In the genomic region with DNA sequence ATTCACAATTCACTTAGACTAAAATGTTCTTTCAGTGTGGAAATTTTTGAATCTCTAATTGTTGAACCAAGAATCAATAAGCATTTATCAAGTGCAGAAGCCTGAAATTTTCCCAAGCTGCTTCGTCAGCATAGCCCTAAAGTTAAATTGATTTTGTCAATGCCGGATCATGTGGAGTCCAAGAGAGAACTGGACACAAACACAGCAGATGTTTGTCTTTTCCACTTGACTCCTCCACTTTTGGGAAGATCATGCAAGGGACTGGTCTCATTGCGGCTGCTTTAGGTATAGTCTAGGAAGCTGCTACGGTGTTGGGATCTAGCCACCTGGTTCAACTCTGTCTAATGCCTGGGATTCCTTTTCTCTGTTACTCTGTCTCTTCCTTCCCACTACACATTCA, we compare ENCODE assay signal across 26 cellular contexts.
DNase-seq lines count a peak whose midpoint lies in the region; ATAC-seq, FAIRE-seq and TF ChIP-seq lines count a peak whose summit lies in the region.
"Had no signal": no experiment of that assay in that cellular context is flagged by ENCODE, and none has a peak within 500 bp of the region (broad histone marks: within the 10 kb centered on the region; RNA-seq: fewer than 3 reads in every experiment).

No MANE protein-coding gene starts in this region.

- no peak overlapping the region for H3K4me3 Mint-ChIP-seq in glutamatergic neuron (ENCODE audit: unreplicated experiment)
- H3K4me3 Mint-ChIP-seq: CD4-positive, alpha-beta memory T cell had no signal

- H2AFZ ChIP-seq in ACC112 (ENCODE audit: low read length, unreplicated experiment) (no peak overlapping the region), keratinocyte (ENCODE audit: control insufficient read depth, low read length) (no peak overlapping the region), osteoblast (ENCODE audit: low read length) (no peak overlapping the region)

- TF ChIP-seq CTCF in keratinocyte (optimal IDR thresholded peaks at IDR 0.05 in 1 of 3, IDR thresholded peaks at IDR 0.05 in 1 of 3, conservative IDR thresholded peaks at IDR 0.05 in 1 of 3; ENCODE audit: extremely low read depth in 1 of 3, insufficient read depth in 2 of 3, low read length in 3 of 3) (no peak), osteoblast (IDR thresholded peaks at IDR 0.05; ENCODE audit: extremely low read depth, low read depth, low read length) (no peak), glutamatergic neuron (IDR thresholded peaks at IDR 0.05; ENCODE audit: partially characterized antibody, unreplicated experiment) (no peak)

- FAIRE-seq in HTR-8/SVneo (lab: Jason Lieb, UNC): peak; percentile 60
- FAIRE-seq in keratinocyte (lab: Jason Lieb, UNC): peak; percentile 49
- FAIRE-seq: A204.1, GM12891, GM19239 had no signal

- no peaks in the 10 kb centered on the region for H3K36me3 Mint-ChIP-seq in glutamatergic neuron (ENCODE audit: unreplicated experiment)

- H3K9ac ChIP-seq in keratinocyte (ENCODE audit: control insufficient read depth, extremely low read depth, insufficient read depth, low read length): no peak overlapping the region
- H3K9ac ChIP-seq: BLaER1 treated with 17β-estradiol and CSF1 and Interleukin-3, amounts not matched to agents 10 nM and 100 nM had no signal

- no peak for ATAC-seq in HG02759 (IDR thresholded peaks at IDR 0.05; ENCODE audit: unreplicated experiment)
- ATAC-seq in GM18502 (IDR thresholded peaks at IDR 0.05; ENCODE audit: poor library complexity, unreplicated experiment): no peak
- ATAC-seq: PC-3 had no signal

- H3K4me1 Mint-ChIP-seq in glutamatergic neuron (ENCODE audit: low read depth, unreplicated experiment): peaks cover 5% of the 10 kb centered on the region

- peaks cover 3% of the 10 kb centered on the region for H3K27me3 Mint-ChIP-seq in glutamatergic neuron (ENCODE audit: unreplicated experiment)
- H3K27me3 Mint-ChIP-seq: CD4-positive, alpha-beta memory T cell had no signal

- H3K4me2 ChIP-seq in keratinocyte (ENCODE audit: control insufficient read depth, extremely low read depth, insufficient read depth, low read depth, low read length) (no peak overlapping the region), osteoblast (ENCODE audit: insufficient read depth, low read length) (no peak overlapping the region)
- H3K4me2 ChIP-seq: BLaER1 treated with 17β-estradiol and CSF1 and Interleukin-3, amounts not matched to agents 10 nM and 100 nM had no signal

- H3K79me2 ChIP-seq in ACC112 (ENCODE audit: control insufficient read depth, insufficient read depth, low read length, unreplicated experiment) (no peaks in the 10 kb centered on the region), keratinocyte (ENCODE audit: control insufficient read depth, insufficient read depth, low read length) (no peaks in the 10 kb centered on the region), osteoblast (ENCODE audit: insufficient read depth, low read length) (no peaks in the 10 kb centered on the region)

- peaks cover 35% of the 10 kb centered on the region for H3K36me3 ChIP-seq in ACC112 (ENCODE audit: insufficient read depth, low read length)
- peaks cover 4% of the 10 kb centered on the region in 2 experiments for H3K36me3 ChIP-seq in keratinocyte (ENCODE audit: control insufficient read depth in 2 of 2, extremely low read depth in 1 of 2, insufficient read depth in 2 of 2, low read length in 2 of 2)
- H3K36me3 ChIP-seq in osteoblast (ENCODE audit: insufficient read depth, low read length): peaks cover 4% of the 10 kb centered on the region

- H3K4me3 ChIP-seq in ACC112 (ENCODE audit: low read depth, low read length) (no peak overlapping the region), keratinocyte (ENCODE audit: control insufficient read depth in 2 of 3, extremely low read depth in 1 of 3, insufficient read depth in 2 of 3, low read depth in 1 of 3, low read length in 3 of 3) (no peak overlapping the region), osteoblast (ENCODE audit: insufficient read depth, low read length) (no peak overlapping the region)
- H3K4me3 ChIP-seq: BLaER1 treated with 17β-estradiol and CSF1 and Interleukin-3, amounts not matched to agents 10 nM and 100 nM had no signal

- DNase-seq in HTR-8/SVneo (ENCODE audit: insufficient read length, low spot score) (no peak), keratinocyte (ENCODE audit: low read depth, low spot score) (no peak), osteoblast (ENCODE audit: insufficient read length, low spot score, missing footprints) (no peak), glutamatergic neuron (no peak), ureter (ENCODE audit: low spot score) (no peak)
- DNase-seq: AML-193; CD4-positive, alpha-beta memory T cell; COR-L47; DMS79; GF-D8; KBM-7; MV-4-11; NCI-H1105; NCI-H1436 treated with DMSO at 0.1 percent for 48 hours; NCI-H1930; NCI-H446; NCI-H524 treated with DMSO at 0.1 percent for 48 hours; NCI-H774; PC-3 had no signal

- H3K27me3 ChIP-seq in ACC112 (ENCODE audit: insufficient read depth, low read length) (no peaks in the 10 kb centered on the region), keratinocyte (ENCODE audit: control insufficient read depth, extremely low read depth, insufficient read depth, low read length) (no peaks in the 10 kb centered on the region), osteoblast (ENCODE audit: insufficient read depth, low read length) (no peaks in the 10 kb centered on the region)
- H3K27me3 ChIP-seq: BLaER1 treated with 17β-estradiol and CSF1 and Interleukin-3, amounts not matched to agents 10 nM and 100 nM had no signal

- H4K20me1 ChIP-seq in keratinocyte (ENCODE audit: control insufficient read depth, extremely low read depth, insufficient read depth, low read length) (no peaks in the 10 kb centered on the region), osteoblast (ENCODE audit: insufficient read depth, low read length) (no peaks in the 10 kb centered on the region)
- H4K20me1 ChIP-seq: BLaER1 treated with 17β-estradiol and CSF1 and Interleukin-3, amounts not matched to agents 10 nM and 100 nM had no signal

- dilution Hi-C loops in keratinocyte (cut with MboI; ENCODE audit: extremely low pct_ligation_motif_present, low sequenced_read_pairs): no loop called here

- H3K27ac ChIP-seq in ACC112 (ENCODE audit: low read depth, low read length): peak overlapping the region; percentile 52
- no peak overlapping the region for H3K27ac ChIP-seq in keratinocyte (ENCODE audit: control insufficient read depth, insufficient read depth, low read length)
- peak overlapping the region; percentile 55 for H3K27ac ChIP-seq in osteoblast (ENCODE audit: low read depth, low read length)
- H3K27ac ChIP-seq: BLaER1 treated with 17β-estradiol and CSF1 and Interleukin-3, amounts not matched to agents 10 nM and 100 nM had no signal

- no peaks in the 10 kb centered on the region for H3K9me3 ChIP-seq in keratinocyte (ENCODE audit: control insufficient read depth, low read depth, low read length)
- no peaks in the 10 kb centered on the region for H3K9me3 ChIP-seq in osteoblast (ENCODE audit: low read depth, low read length)
- H3K9me3 ChIP-seq: BLaER1 treated with 17β-estradiol and CSF1 and Interleukin-3, amounts not matched to agents 10 nM and 100 nM had no signal

- peaks cover 5% of the 10 kb centered on the region for H3K9me3 Mint-ChIP-seq in glutamatergic neuron (ENCODE audit: unreplicated experiment)
- H3K9me3 Mint-ChIP-seq: CD4-positive, alpha-beta memory T cell had no signal

- no peaks in the 10 kb centered on the region for H3K9me1 ChIP-seq in keratinocyte (ENCODE audit: control insufficient read depth, extremely low read depth, insufficient read depth, low read length)

- H3K27ac Mint-ChIP-seq in glutamatergic neuron (ENCODE audit: unreplicated experiment): no peak overlapping the region
- H3K27ac Mint-ChIP-seq: CD4-positive, alpha-beta memory T cell had no signal

- H3K4me1 ChIP-seq in ACC112 (ENCODE audit: control insufficient read depth, insufficient read depth, low read length, unreplicated experiment) (peaks cover 38% of the 10 kb centered on the region), keratinocyte (ENCODE audit: control insufficient read depth, extremely low read depth, insufficient read depth, low read length) (no peaks in the 10 kb centered on the region), osteoblast (ENCODE audit: insufficient read depth, low read length) (peaks cover 39% of the 10 kb centered on the region)
- H3K4me1 ChIP-seq: BLaER1 treated with 17β-estradiol and CSF1 and Interleukin-3, amounts not matched to agents 10 nM and 100 nM had no signal
